In the genomic region with DNA sequence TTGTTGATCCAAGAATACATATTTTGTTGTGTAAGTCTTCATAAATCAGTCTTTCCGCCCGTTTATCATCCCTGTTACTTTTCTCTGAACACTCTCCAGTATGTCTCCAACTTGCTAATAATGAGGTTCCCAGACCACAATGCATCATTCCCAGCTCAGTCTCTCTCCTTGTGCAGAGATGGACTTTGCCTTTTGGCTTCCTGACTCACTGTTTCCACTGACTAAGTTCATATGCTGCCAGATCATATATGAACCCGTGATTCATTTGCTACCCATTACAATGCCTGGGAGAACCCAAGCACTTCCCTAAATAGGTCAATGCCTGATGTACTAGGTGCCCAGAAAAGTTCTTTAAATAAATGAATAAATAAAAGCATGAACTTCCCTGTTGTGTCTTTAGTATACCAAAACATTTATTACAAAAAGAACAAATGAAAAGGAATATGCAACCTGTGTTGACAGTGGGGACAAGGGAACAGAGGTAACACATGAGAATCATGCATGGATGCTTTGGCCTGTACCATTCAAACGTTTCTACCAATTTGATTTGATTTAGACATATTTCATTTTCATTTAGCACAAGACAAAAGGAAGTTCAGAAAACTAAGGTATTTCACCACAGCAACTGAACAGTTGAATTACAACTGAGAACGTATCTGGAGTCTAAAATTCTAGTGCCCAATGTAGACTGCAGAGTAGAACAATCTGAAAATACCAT, we compare ENCODE assay signal across 8 cellular contexts.
DNase-seq lines count a peak whose midpoint lies in the region; ATAC-seq, FAIRE-seq and TF ChIP-seq lines count a peak whose summit lies in the region.

No MANE protein-coding gene starts in this region.

- no peaks in the 10 kb centered on the region for H3K79me2 ChIP-seq in astrocyte (ENCODE audit: insufficient read depth, low read length)

- FAIRE-seq in astrocyte (lab: Jason Lieb, UNC), result peak; percentile 20

- no peak overlapping the region for H3K9ac ChIP-seq in astrocyte (ENCODE audit: low read length)

- ATAC-seq in GM18868 (IDR thresholded peaks at IDR 0.05; ENCODE audit: unreplicated experiment), result peak; percentile 62
- ATAC-seq in HG03280 (IDR thresholded peaks at IDR 0.05; ENCODE audit: unreplicated experiment), result peak; percentile 36

- H3K4me1 Mint-ChIP-seq in astrocyte (ENCODE audit: low read depth, unreplicated experiment), result peaks cover 22% of the 10 kb centered on the region

- H3K9me3 ChIP-seq in astrocyte (ENCODE audit: insufficient read depth, low read depth, low read length) (no peaks in the 10 kb centered on the region), esophagus squamous epithelium (no peaks in the 10 kb centered on the region)
- no peaks in the 10 kb centered on the region for H3K9me3 ChIP-seq in effector memory CD4-positive, alpha-beta T cell (ENCODE audit: control insufficient read depth, low read length)

- no peaks in the 10 kb centered on the region for H4K20me1 ChIP-seq in astrocyte (ENCODE audit: insufficient read depth, low read length)

- TF ChIP-seq POLR2A in esophagus squamous epithelium (IDR thresholded peaks at IDR 0.05), result no peak

- H3K9me3 Mint-ChIP-seq in astrocyte (ENCODE audit: unreplicated experiment), result no peaks in the 10 kb centered on the region

- intact Hi-C loops in esophagus squamous epithelium (cut with DNase I), result no loop called here

- H3K27ac ChIP-seq in astrocyte (ENCODE audit: low read depth, low read length) (peak overlapping the region; percentile 45), esophagus squamous epithelium (no peak overlapping the region)
- no peak overlapping the region for H3K27ac ChIP-seq in effector memory CD4-positive, alpha-beta T cell (ENCODE audit: insufficient read depth, low read length, poor library complexity, severe bottlenecking)

- H3K27me3 Mint-ChIP-seq in astrocyte (ENCODE audit: low read depth, unreplicated experiment), result no peaks in the 10 kb centered on the region

- TF ChIP-seq CTCF in astrocyte (IDR thresholded peaks at IDR 0.05; ENCODE audit: insufficient read depth, low read depth, low read length), result no peak
- no peak for TF ChIP-seq CTCF in esophagus squamous epithelium (IDR thresholded peaks at IDR 0.05)

- peak overlapping the region; percentile 51 for H3K27ac Mint-ChIP-seq in astrocyte (ENCODE audit: unreplicated experiment)

- no peak overlapping the region for H3K4me3 Mint-ChIP-seq in astrocyte (ENCODE audit: unreplicated experiment)

- no peak overlapping the region for H3K4me3 ChIP-seq in astrocyte (ENCODE audit: insufficient read depth, low read depth, low read length)
- no peak overlapping the region for H3K4me3 ChIP-seq in skeletal muscle cell (ENCODE audit: low read depth, low read length)
- H3K4me3 ChIP-seq in effector memory CD4-positive, alpha-beta T cell (ENCODE audit: insufficient read depth, low read depth, low read length, poor library complexity, severe bottlenecking), result no peak overlapping the region
- no peak overlapping the region for H3K4me3 ChIP-seq in esophagus squamous epithelium

- peaks cover 2% of the 10 kb centered on the region for H3K36me3 Mint-ChIP-seq in astrocyte (ENCODE audit: low read depth, unreplicated experiment)

- WGBS in esophagus squamous epithelium, 2 donors, result 24 to 41% methylated on average over 5 of the region's 5 CpGs

- H3K4me1 ChIP-seq in astrocyte (ENCODE audit: insufficient read depth, low read length) (peaks cover 10% of the 10 kb centered on the region), esophagus squamous epithelium (no peaks in the 10 kb centered on the region)
- no peaks in the 10 kb centered on the region for H3K4me1 ChIP-seq in effector memory CD4-positive, alpha-beta T cell (ENCODE audit: control insufficient read depth, insufficient read depth, low read length, poor library complexity, severe bottlenecking)

- H3K27me3 ChIP-seq in astrocyte (ENCODE audit: insufficient read depth, low read length) (no peaks in the 10 kb centered on the region), esophagus squamous epithelium (no peaks in the 10 kb centered on the region)
- H3K27me3 ChIP-seq in effector memory CD4-positive, alpha-beta T cell (replicated peaks; ENCODE audit: control insufficient read depth, insufficient read depth, low read length, poor library complexity, severe bottlenecking), result no peaks in the 10 kb centered on the region

- H2AFZ ChIP-seq in astrocyte (ENCODE audit: low read depth, low read length), result no peak overlapping the region

- H3K36me3 ChIP-seq in astrocyte (ENCODE audit: insufficient read depth, low read length), result no peaks in the 10 kb centered on the region
- H3K36me3 ChIP-seq in effector memory CD4-positive, alpha-beta T cell (ENCODE audit: control insufficient read depth, insufficient read depth, low read length), result no peaks in the 10 kb centered on the region
- no peaks in the 10 kb centered on the region for H3K36me3 ChIP-seq in esophagus squamous epithelium

- peak; percentile 96 for DNase-seq in ACHN
- DNase-seq in astrocyte (ENCODE audit: low read depth), result peak; percentile 91
- DNase-seq in skeletal muscle cell (ENCODE audit: low read depth), result peak; percentile 97
- DNase-seq in effector memory CD4-positive, alpha-beta T cell, result no peak
- no peak for DNase-seq in SW 1271 (lab: John Stamatoyannopoulos, UW)
- DNase-seq in esophagus squamous epithelium (lab: John Stamatoyannopoulos, UW), result no peak

- no peak overlapping the region for H3K4me2 ChIP-seq in astrocyte (ENCODE audit: low read length)

- in situ Hi-C loops in ACHN (cut with HindIII; ENCODE audit: low pct_ligation_motif_present, low pct_unique_long_range_greater_than_20kb, low sequenced_read_pairs), result no loop called here

Comparison
In these comparisons a context has a peak if more than half of its experiments do, and no peak if none do; other contexts are left out.
1. DNase-seq: peak in ACHN (single experiment), astrocyte (single experiment) and skeletal muscle cell (single experiment); none in effector memory CD4-positive, alpha-beta T cell (0 of 3), SW 1271 (0 of 2) and esophagus squamous epithelium (single experiment).